In genomic region chr10:77629775-77630565, GRCh38 we compare ENCODE assay signal across 19 cellular contexts. TPM values are rescaled to one million over a fixed set of nuclear protein-coding genes. Genes with fewer than 3 reads are reported as not detected.
DNase-seq lines count a peak whose midpoint lies in the region; FAIRE-seq and TF ChIP-seq lines count a peak whose summit lies in the region.
"Had no signal": no experiment of that assay in that cellular context is flagged by ENCODE, and none has a peak within 500 bp of the region (broad histone marks: within the 10 kb centered on the region; RNA-seq: fewer than 3 reads in every experiment).

No MANE protein-coding gene starts in this region.

- H2AK5ac ChIP-seq in trophoblast cell (ENCODE audit: low read length) = no peak overlapping the region

- no peak overlapping the region for H2BK120ac ChIP-seq in trophoblast cell (ENCODE audit: insufficient read depth, low read length, poor library complexity)

- TF ChIP-seq EP300 in sigmoid colon (IDR thresholded peaks at IDR 0.05) = no peak

- 56 to 78% methylated on average over 13 of the region's 13 CpGs for WGBS in sigmoid colon, 2 donors
- no CpG with 5 or more reads among the region's 13 CpGs for WGBS in trophoblast cell (ENCODE audit: extremely low coverage, insufficient coverage, insufficient read length)

- no peaks in the 10 kb centered on the region for H3K79me1 ChIP-seq in trophoblast cell (ENCODE audit: low read length)

- no peak overlapping the region for H3K9ac ChIP-seq in trophoblast cell (ENCODE audit: low read length)

- intact Hi-C loops in sigmoid colon (cut with DNase I) = loop anchor here (5.0 kb wide), 2 partner anchors 38 to 113 kb away; no protein-coding TSS in a partner anchor

- H3K4ac ChIP-seq in trophoblast cell (ENCODE audit: low read depth, low read length) = no peak overlapping the region

- peaks cover 1% of the 10 kb centered on the region for H3K9me3 Mint-ChIP-seq in glutamatergic neuron (ENCODE audit: unreplicated experiment)
- H3K9me3 Mint-ChIP-seq: activated naive CD4-positive, alpha-beta T cell treated with anti-CD3 and anti-CD28 coated beads, Interleukin-2, amount 50 U/mL, for 72 hours; mesothelial cell of epicardium; stimulated activated naive CD8-positive, alpha-beta T cell treated with anti-CD3 and anti-CD28 coated beads, Interleukin-15, Interleukin-2, amounts not matched to agents 100 ng/mL and 50 ng/mL, for 24 hours had no signal

- no peak overlapping the region for H4K12ac ChIP-seq in trophoblast cell (ENCODE audit: low read depth, low read length)

- no peaks in the 10 kb centered on the region for H3K4me1 Mint-ChIP-seq in glutamatergic neuron (ENCODE audit: low read depth, unreplicated experiment)

- no peak overlapping the region for H4K8ac ChIP-seq in trophoblast cell (ENCODE audit: low read depth, low read length)

- H3K36me3 ChIP-seq in sigmoid colon (no peaks in the 10 kb centered on the region), trophoblast cell (ENCODE audit: control insufficient read depth in 1 of 2, insufficient read depth in 2 of 2, low read length in 2 of 2) (peaks cover 18 to 25% of the 10 kb centered on the region in 2 experiments)
- H3K36me3 ChIP-seq: colonic mucosa, spleen had no signal

- no peaks in the 10 kb centered on the region for H3K9me3 ChIP-seq in sigmoid colon
- no peaks in the 10 kb centered on the region for H3K9me3 ChIP-seq in trophoblast cell (ENCODE audit: insufficient read depth, low read depth, low read length)
- H3K9me3 ChIP-seq: colonic mucosa, spleen had no signal

- H3K23ac ChIP-seq in trophoblast cell (ENCODE audit: low read length) = no peak overlapping the region

- no peak overlapping the region for H2AFZ ChIP-seq in trophoblast cell (ENCODE audit: insufficient read depth, low read length, poor library complexity)

- no peak for TF ChIP-seq POLR2A in GM12892 (IDR thresholded peaks at IDR 0.05; ENCODE audit: low read depth, low read length)
- TF ChIP-seq POLR2A in sigmoid colon (IDR thresholded peaks at IDR 0.05) = no peak

- no peak for DNase-seq in GM12892 (ENCODE audit: insufficient read length)
- peak; percentile 48 for DNase-seq in amniotic epithelial cell (ENCODE audit: low read depth)
- DNase-seq in fibroblast of gingiva (ENCODE audit: low read depth) = peak; percentile 38
- no peak for DNase-seq in sigmoid colon
- no peak for DNase-seq in glutamatergic neuron
- no peak for DNase-seq in frontal cortex (ENCODE audit: low spot score in 2 of 2)
- no peak for DNase-seq in HuH-7.5 (ENCODE audit: low spot score)
- no peak for DNase-seq in trophoblast cell
- DNase-seq: activated CD4-positive, alpha-beta T cell treated with anti-CD3 and anti-CD28 coated beads for 4 hours; colonic mucosa; DMS153; Kasumi-1; NCI-H2029; NCI-H526; spleen had no signal

- TF ChIP-seq CTCF in sigmoid colon (IDR thresholded peaks at IDR 0.05) (no peak), glutamatergic neuron (IDR thresholded peaks at IDR 0.05; ENCODE audit: partially characterized antibody, unreplicated experiment) (no peak)

- H3K4me2 ChIP-seq in trophoblast cell (ENCODE audit: low read length) = no peak overlapping the region

- H4K91ac ChIP-seq in trophoblast cell (ENCODE audit: low read depth, low read length) = no peak overlapping the region

- FAIRE-seq in GM12892 (lab: Jason Lieb, UNC) = peak; percentile 46
- no peak for FAIRE-seq in frontal cortex (lab: Jason Lieb, UNC)

- H3K27me3 ChIP-seq in sigmoid colon (no peaks in the 10 kb centered on the region), trophoblast cell (ENCODE audit: insufficient read depth, low read length) (no peaks in the 10 kb centered on the region)
- H3K27me3 ChIP-seq: colonic mucosa had no signal

- no peak overlapping the region for H3K27ac Mint-ChIP-seq in glutamatergic neuron (ENCODE audit: unreplicated experiment)
- H3K27ac Mint-ChIP-seq: activated naive CD4-positive, alpha-beta T cell treated with anti-CD3 and anti-CD28 coated beads, Interleukin-2, amount 50 U/mL, for 72 hours; mesothelial cell of epicardium; stimulated activated naive CD8-positive, alpha-beta T cell treated with anti-CD3 and anti-CD28 coated beads, Interleukin-15, Interleukin-2, amounts not matched to agents 100 ng/mL and 50 ng/mL, for 24 hours had no signal

- H3K36me3 Mint-ChIP-seq in glutamatergic neuron (ENCODE audit: unreplicated experiment) = no peaks in the 10 kb centered on the region
- H3K36me3 Mint-ChIP-seq: activated naive CD4-positive, alpha-beta T cell treated with anti-CD3 and anti-CD28 coated beads, Interleukin-2, amount 50 U/mL, for 72 hours; mesothelial cell of epicardium had no signal

- H2BK12ac ChIP-seq in trophoblast cell (ENCODE audit: low read length) = no peak overlapping the region

- no peak overlapping the region for H2BK5ac ChIP-seq in trophoblast cell (ENCODE audit: low read depth, low read length, poor library complexity)

- no peak overlapping the region for H3K14ac ChIP-seq in trophoblast cell (ENCODE audit: low read length)

- H3K4me3 Mint-ChIP-seq in glutamatergic neuron (ENCODE audit: unreplicated experiment) = no peak overlapping the region
- H3K4me3 Mint-ChIP-seq: mesothelial cell of epicardium; stimulated activated naive CD8-positive, alpha-beta T cell treated with anti-CD3 and anti-CD28 coated beads, Interleukin-15, Interleukin-2, amounts not matched to agents 100 ng/mL and 50 ng/mL, for 24 hours had no signal

- peaks cover 5% of the 10 kb centered on the region for H3K27me3 Mint-ChIP-seq in glutamatergic neuron (ENCODE audit: unreplicated experiment)

- no peak overlapping the region for H3K18ac ChIP-seq in trophoblast cell (ENCODE audit: low read length)

- H3K4me1 ChIP-seq in sigmoid colon = peaks cover 0 to 98% (median 87%) of the 10 kb centered on the region in 4 donors
- H3K4me1 ChIP-seq in trophoblast cell (ENCODE audit: control insufficient read depth in 1 of 2, insufficient read depth in 2 of 2, low read length in 2 of 2) = peaks cover 0 to 2% of the 10 kb centered on the region in 2 experiments

- H3K79me2 ChIP-seq in trophoblast cell (ENCODE audit: control insufficient read depth, insufficient read depth, low read length, poor library complexity) = peaks cover 4% of the 10 kb centered on the region

- H3K4me3 ChIP-seq in sigmoid colon = no peak overlapping the region
- no peak overlapping the region for H3K4me3 ChIP-seq in trophoblast cell (ENCODE audit: low read depth, low read length)
- H3K4me3 ChIP-seq: colonic mucosa had no signal

- peak overlapping the region; percentile 53 to 93 (median 88) for H3K27ac ChIP-seq in sigmoid colon
- no peak overlapping the region for H3K27ac ChIP-seq in trophoblast cell (ENCODE audit: low read depth, low read length)
- H3K27ac ChIP-seq: colonic mucosa, HL-60 had no signal

RNA-seq across cellular contexts. Expression of gene KCNMA1, which starts 7.6 kb away (rescaled TPM):
- polyA plus RNA-seq in GM12892 (2012; ENCODE audit: missing spikeins) = 31.4 TPM
- total RNA-seq in sigmoid colon (100 to 1,000 TPM; 256 to 427 (median 312) TPM), glutamatergic neuron (ENCODE audit: unreplicated experiment) (3.2 TPM), frontal cortex (27.3 TPM)
- polyA plus RNA-seq in sigmoid colon = 10 to 100 TPM; 15.3 to 25.3 (median 16.8) TPM
- polyA plus RNA-seq in trophoblast cell (2013) = 130 and 138 TPM in 2 replicates
- total RNA-seq: activated naive CD4-positive, alpha-beta T cell treated with anti-CD3 and anti-CD28 coated beads, Interleukin-2, amount 50 U/mL, for 72 hours had no signal

Comparison
In these comparisons a context has a peak if more than half of its experiments do, and no peak if none do; other contexts are left out.
1. DNase-seq: peak in amniotic epithelial cell (single experiment) and fibroblast of gingiva (single experiment); none in GM12892 (single experiment), sigmoid colon (single experiment), glutamatergic neuron (single experiment), frontal cortex (0 of 2), HuH-7.5 (single experiment) and trophoblast cell (0 of 2).